ENCODE assay signal across 1 cellular context in the genomic region with DNA sequence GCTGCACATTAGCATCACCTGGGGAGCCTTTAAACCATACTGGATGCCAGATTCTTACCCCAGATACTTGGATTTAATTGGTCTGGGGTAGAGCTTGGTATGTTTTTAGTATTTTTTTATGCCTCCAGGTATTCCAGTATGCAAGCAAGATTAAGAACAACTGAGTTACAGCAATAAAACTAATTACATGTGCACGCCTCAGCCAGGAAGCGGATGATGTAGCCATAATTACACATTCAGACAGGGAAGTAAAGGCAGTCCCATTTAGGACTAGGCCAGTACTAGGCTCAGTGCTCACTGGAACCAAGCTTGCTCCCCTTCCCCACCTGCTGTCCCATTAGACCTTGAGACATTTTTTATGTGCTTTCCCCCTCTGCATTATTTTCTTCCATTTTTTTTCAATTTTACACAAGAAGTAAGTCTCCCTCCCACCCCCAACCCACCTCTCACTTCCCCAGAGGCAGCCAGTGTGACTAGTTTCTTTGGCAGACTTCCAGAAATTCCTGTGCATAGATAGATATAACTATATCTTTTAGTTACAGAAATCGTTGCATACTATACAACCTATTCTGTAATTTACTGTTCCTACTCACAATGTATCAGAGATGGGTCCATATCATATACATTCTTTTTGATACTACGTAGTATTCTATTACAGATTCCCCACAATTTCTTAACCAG.
TF ChIP-seq lines count a peak whose summit lies in the region.

No MANE protein-coding gene starts in this region.

TF ChIP-seq in IMR-90, 13 proteins besides CTCF, POLR2A, EP300 and RAD21:
- TF ChIP-seq MXI1 (IDR thresholded peaks at IDR 0.05; ENCODE audit: borderline replicate concordance, low read depth, low read length), result no peak
- TF ChIP-seq, protein P1, sequence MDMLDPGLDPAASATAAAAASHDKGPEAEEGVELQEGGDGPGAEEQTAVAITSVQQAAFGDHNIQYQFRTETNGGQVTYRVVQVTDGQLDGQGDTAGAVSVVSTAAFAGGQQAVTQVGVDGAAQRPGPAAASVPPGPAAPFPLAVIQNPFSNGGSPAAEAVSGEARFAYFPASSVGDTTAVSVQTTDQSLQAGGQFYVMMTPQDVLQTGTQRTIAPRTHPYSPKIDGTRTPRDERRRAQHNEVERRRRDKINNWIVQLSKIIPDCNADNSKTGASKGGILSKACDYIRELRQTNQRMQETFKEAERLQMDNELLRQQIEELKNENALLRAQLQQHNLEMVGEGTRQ (IDR thresholded peaks at IDR 0.05; ENCODE audit: low read depth, low read length), result no peak
- no peak for TF ChIP-seq SMC3 (IDR thresholded peaks at IDR 0.05; ENCODE audit: low read depth, low read length)
- TF ChIP-seq MAZ (IDR thresholded peaks at IDR 0.05; ENCODE audit: borderline replicate concordance, low read depth, low read length), result no peak
- no peak for TF ChIP-seq MAFK (IDR thresholded peaks at IDR 0.05; ENCODE audit: low read depth, low read length)
- no peak for TF ChIP-seq RCOR1 (IDR thresholded peaks at IDR 0.05; ENCODE audit: insufficient replicate concordance, low read length)
- no peak for TF ChIP-seq CEBPB (IDR thresholded peaks at IDR 0.05; ENCODE audit: low read depth, low read length)
- no peak for TF ChIP-seq RFX5 (IDR thresholded peaks at IDR 0.05; ENCODE audit: low read depth, low read length)
- no peak for TF ChIP-seq ELK1 (IDR thresholded peaks at IDR 0.05; ENCODE audit: borderline replicate concordance, low read depth, low read length)
- no peak for TF ChIP-seq FOS (IDR thresholded peaks at IDR 0.05; ENCODE audit: low read depth, low read length)
- TF ChIP-seq NFE2L2 (IDR thresholded peaks at IDR 0.05; ENCODE audit: low read depth, low read length), result no peak
- no peak for TF ChIP-seq BHLHE40 (IDR thresholded peaks at IDR 0.05; ENCODE audit: low read depth, low read length)
